ENCODE assay signal across 9 cellular contexts in the genomic region with DNA sequence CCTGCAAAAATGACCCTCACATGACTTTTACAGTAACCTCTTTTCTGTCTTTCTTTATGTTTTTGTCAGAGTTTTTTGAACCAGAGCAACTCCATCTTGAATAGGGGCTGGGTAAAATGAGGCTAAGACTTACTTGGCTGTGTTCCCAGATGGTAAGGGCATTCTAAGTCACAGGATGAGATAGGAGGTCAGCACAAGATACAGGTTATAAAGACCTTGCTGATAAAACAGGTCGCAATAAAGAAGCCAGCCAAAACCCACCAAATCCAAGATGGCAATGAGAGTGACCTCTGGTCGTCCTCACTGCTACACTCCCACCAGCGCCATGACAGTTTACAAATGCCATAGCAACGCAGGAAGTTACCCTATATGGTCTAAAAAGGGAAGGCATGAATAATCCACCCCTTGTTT. TPM values are rescaled to one million over a fixed set of nuclear protein-coding genes. Genes with fewer than 3 reads are reported as not detected.
"Had no signal": no experiment of that assay in that cellular context is flagged by ENCODE, and none has a peak within 500 bp of the region (broad histone marks: within the 10 kb centered on the region; RNA-seq: fewer than 3 reads in every experiment).

No MANE protein-coding gene starts in this region.

RNA-seq across cellular contexts. Expression of a gene that starts 15.9 kb away (rescaled TPM):
- total RNA-seq: activated CD4-positive, alpha-beta memory T cell treated with anti-CD3 and anti-CD28 coated beads, Interleukin-2, amount 10 ng/mL, durations not matched to agents 7 days and 5 days; activated CD4-positive, alpha-beta T cell treated with anti-CD3 and anti-CD28 coated beads for 36 hours; activated CD4-positive, alpha-beta T cell treated with anti-CD3 and anti-CD28 coated beads, Interleukin-2, amount 10 ng/mL, durations not matched to agents 7 days and 5 days; activated CD8-positive, alpha-beta memory T cell treated with anti-CD3 and anti-CD28 coated beads, Interleukin-2, amount 10 ng/mL, durations not matched to agents 7 days and 5 days; activated CD8-positive, alpha-beta T cell treated with anti-CD3 and anti-CD28 coated beads, Interleukin-2, amount 10 ng/mL, durations not matched to agents 7 days and 5 days; activated naive CD8-positive, alpha-beta T cell treated with anti-CD3 and anti-CD28 coated beads, Interleukin-2, amount 10 ng/mL, durations not matched to agents 7 days and 5 days; activated T-helper 2 cell treated with anti-CD3 and anti-CD28 coated beads, Interferon-gamma antibody, Interleukin-2, Interleukin-4, amounts not matched to agents 10 μg/mL and 5 μg/mL and 100 μg/mL, durations not matched to agents 14 hours and 24 hours and 36 hours; ascending aorta; T-helper 2 cell treated with Interferon-gamma antibody and Interleukin-4, amounts not matched to agents 100 ng/mL and 5 ng/mL, for 36 hours had no signal
